In genomic region chr11:119474682-119475596, GRCh38 we compare ENCODE assay signal across 8 cellular contexts. TPM values are rescaled to one million over a fixed set of nuclear protein-coding genes. Genes with fewer than 3 reads are reported as not detected.
DNase-seq lines count a peak whose midpoint lies in the region; ATAC-seq lines count a peak whose summit lies in the region.

No MANE protein-coding gene starts in this region.

- no peak overlapping the region for H3K27ac ChIP-seq in CD4-positive, CD25-positive, alpha-beta regulatory T cell (ENCODE audit: insufficient read depth, low read length, poor library complexity, severe bottlenecking)
- H3K27ac ChIP-seq in epithelial cell of prostate: peak overlapping the region; percentile 43
- peak overlapping the region; percentile 10 for H3K27ac ChIP-seq in muscle layer of duodenum (ENCODE audit: low read length)

- H3K9me3 ChIP-seq in CD4-positive, CD25-positive, alpha-beta regulatory T cell (ENCODE audit: control insufficient read depth in 2 of 2, low read length in 2 of 2): no peaks in the 10 kb centered on the region
- no peaks in the 10 kb centered on the region for H3K9me3 ChIP-seq in muscle layer of duodenum (ENCODE audit: control insufficient read depth in 1 of 2, low read length in 2 of 2)

- no peak overlapping the region for H3K4me3 Mint-ChIP-seq in CD4-positive, CD25-positive, alpha-beta regulatory T cell
- no peak overlapping the region for H3K4me3 Mint-ChIP-seq in stimulated activated naive CD8-positive, alpha-beta T cell treated with anti-CD3 and anti-CD28 coated beads, Interleukin-15, amount 100 ng/mL, for 72 hours

- H3K4me1 ChIP-seq in CD4-positive, CD25-positive, alpha-beta regulatory T cell (ENCODE audit: control insufficient read depth, insufficient read depth, low read length, poor library complexity, severe bottlenecking): no peaks in the 10 kb centered on the region
- H3K4me1 ChIP-seq in muscle layer of duodenum (ENCODE audit: control insufficient read depth in 1 of 2, insufficient read depth in 2 of 2, low read length in 2 of 2): no peaks in the 10 kb centered on the region

- H3K4me3 ChIP-seq in CD4-positive, CD25-positive, alpha-beta regulatory T cell (ENCODE audit: low read depth, low read length): no peak overlapping the region
- no peak overlapping the region for H3K4me3 ChIP-seq in muscle layer of duodenum (ENCODE audit: low read depth in 1 of 2, low read length in 2 of 2)

- no peaks in the 10 kb centered on the region for H3K36me3 Mint-ChIP-seq in CD4-positive, CD25-positive, alpha-beta regulatory T cell

- no peak overlapping the region for H3K27ac Mint-ChIP-seq in CD4-positive, CD25-positive, alpha-beta regulatory T cell
- H3K27ac Mint-ChIP-seq in stimulated activated naive CD8-positive, alpha-beta T cell treated with anti-CD3 and anti-CD28 coated beads, Interleukin-15, amount 100 ng/mL, for 72 hours: no peak overlapping the region

- DNase-seq in CD4-positive, CD25-positive, alpha-beta regulatory T cell: peak; percentile 12 to 47 (median 30)
- DNase-seq in HCEC 1CT: peak; percentile 81
- peak; percentile 42 for DNase-seq in NCI-H82 treated with DMSO at 0.1 percent for 48 hours (lab: John Stamatoyannopoulos, UW; ENCODE audit: unreplicated experiment)
- peak; percentile 10 for DNase-seq in activated T-cell treated with anti-CD3 and anti-CD28 coated beads for 1 hour (ENCODE audit: low read depth)
- DNase-seq in epithelial cell of prostate (ENCODE audit: low read depth, low spot score): no peak
- peak; percentile 56 to 63 for DNase-seq in stimulated activated naive CD8-positive, alpha-beta T cell treated with anti-CD3 and anti-CD28 coated beads, Interleukin-15, amount 100 ng/mL, for 72 hours

- no peaks in the 10 kb centered on the region for H3K36me3 ChIP-seq in CD4-positive, CD25-positive, alpha-beta regulatory T cell (ENCODE audit: control insufficient read depth, insufficient read depth, low read length)
- no peaks in the 10 kb centered on the region for H3K36me3 ChIP-seq in muscle layer of duodenum (ENCODE audit: control insufficient read depth in 1 of 2, insufficient read depth in 2 of 2, low read length in 2 of 2)

- no peaks in the 10 kb centered on the region for H3K27me3 ChIP-seq in CD4-positive, CD25-positive, alpha-beta regulatory T cell (ENCODE audit: control insufficient read depth, insufficient read depth, low read length)
- H3K27me3 ChIP-seq in muscle layer of duodenum (ENCODE audit: low read depth, low read length): no peaks in the 10 kb centered on the region

- no peaks in the 10 kb centered on the region for H3K4me1 Mint-ChIP-seq in CD4-positive, CD25-positive, alpha-beta regulatory T cell
- H3K4me1 Mint-ChIP-seq in stimulated activated naive CD8-positive, alpha-beta T cell treated with anti-CD3 and anti-CD28 coated beads, Interleukin-15, amount 100 ng/mL, for 72 hours: peaks cover 6% of the 10 kb centered on the region

- peaks cover 5% of the 10 kb centered on the region for H3K27me3 Mint-ChIP-seq in CD4-positive, CD25-positive, alpha-beta regulatory T cell
- peaks cover 41% of the 10 kb centered on the region for H3K27me3 Mint-ChIP-seq in stimulated activated naive CD8-positive, alpha-beta T cell treated with anti-CD3 and anti-CD28 coated beads, Interleukin-15, amount 100 ng/mL, for 72 hours

- peak in 1 of 2 donors; percentile 42 for ATAC-seq in CD4-positive, CD25-positive, alpha-beta regulatory T cell (ENCODE audit: low read depth in 2 of 2)
- ATAC-seq in stimulated activated naive CD8-positive, alpha-beta T cell treated with anti-CD3 and anti-CD28 coated beads, Interleukin-15, amount 100 ng/mL, for 72 hours: peak; percentile 59
- ATAC-seq in HG03342 (IDR thresholded peaks at IDR 0.05; ENCODE audit: unreplicated experiment): no peak

- peaks cover 0 to 3% (median 0%) of the 10 kb centered on the region in 7 donors for H3K9me3 Mint-ChIP-seq in CD4-positive, CD25-positive, alpha-beta regulatory T cell
- H3K9me3 Mint-ChIP-seq in stimulated activated naive CD8-positive, alpha-beta T cell treated with anti-CD3 and anti-CD28 coated beads, Interleukin-15, amount 100 ng/mL, for 72 hours: no peaks in the 10 kb centered on the region

RNA-seq across cellular contexts. Expression of gene THY1, which starts 52.0 kb away (rescaled TPM):
- not detected for total RNA-seq in CD4-positive, CD25-positive, alpha-beta regulatory T cell
- not detected for polyA plus RNA-seq in CD4-positive, CD25-positive, alpha-beta regulatory T cell
